10 cellular contexts compared by ENCODE assay signal in genomic region chr7:47792521-47793121, GRCh38.
DNase-seq lines count a peak whose midpoint lies in the region; ATAC-seq, FAIRE-seq and TF ChIP-seq lines count a peak whose summit lies in the region.
"Had no signal": no experiment of that assay in that cellular context is flagged by ENCODE, and none has a peak within 500 bp of the region (broad histone marks: within the 10 kb centered on the region; RNA-seq: fewer than 3 reads in every experiment).

No MANE protein-coding gene starts in this region.

- FAIRE-seq in astrocyte (lab: Jason Lieb, UNC), result no peak

- H4K20me1 ChIP-seq in astrocyte (ENCODE audit: insufficient read depth, low read length), result no peaks in the 10 kb centered on the region

- H3K9ac ChIP-seq in astrocyte (ENCODE audit: low read length), result no peak overlapping the region

- no peak overlapping the region for H3K4me3 Mint-ChIP-seq in astrocyte (ENCODE audit: unreplicated experiment)
- H3K4me3 Mint-ChIP-seq in naive thymus-derived CD4-positive, alpha-beta T cell, result no peak overlapping the region
- H3K4me3 Mint-ChIP-seq: stimulated activated effector memory CD8-positive, alpha-beta T cell treated with anti-CD3 and anti-CD28 coated beads, Interleukin-12 subunit alpha, Interleukin-12 subunit beta, amount 100 ng/mL, for 72 hours had no signal

- H3K27ac Mint-ChIP-seq in astrocyte (ENCODE audit: unreplicated experiment), result no peak overlapping the region
- no peak overlapping the region for H3K27ac Mint-ChIP-seq in naive thymus-derived CD4-positive, alpha-beta T cell
- H3K27ac Mint-ChIP-seq: stimulated activated effector memory CD8-positive, alpha-beta T cell treated with anti-CD3 and anti-CD28 coated beads, Interleukin-12 subunit alpha, Interleukin-12 subunit beta, amount 100 ng/mL, for 72 hours had no signal

- no peak overlapping the region for H3K4me2 ChIP-seq in astrocyte (ENCODE audit: low read length)

- DNase-seq in LNCaP clone FGC (ENCODE audit: low read depth) (no peak), astrocyte (ENCODE audit: low read depth) (no peak), kidney tubule cell (ENCODE audit: low spot score) (peak; percentile 38), AG08395 (ENCODE audit: low spot score) (no peak), DMS79 treated with DMSO at 0.1 percent for 48 hours (lab: John Stamatoyannopoulos, UW) (no peak), epidermal melanocyte (ENCODE audit: insufficient read length, low spot score) (no peak)
- no peak for DNase-seq in naive thymus-derived CD4-positive, alpha-beta T cell

- H3K27ac ChIP-seq in C4-2B, result no peak overlapping the region
- no peak overlapping the region for H3K27ac ChIP-seq in astrocyte (ENCODE audit: low read depth, low read length)
- no peak overlapping the region for H3K27ac ChIP-seq in naive thymus-derived CD4-positive, alpha-beta T cell (ENCODE audit: low read depth, low read length)
- H3K27ac ChIP-seq: SJSA1 had no signal

- no peak overlapping the region for H2AFZ ChIP-seq in astrocyte (ENCODE audit: low read depth, low read length)

- no peaks in the 10 kb centered on the region for H3K27me3 ChIP-seq in astrocyte (ENCODE audit: insufficient read depth, low read length)
- no peaks in the 10 kb centered on the region for H3K27me3 ChIP-seq in naive thymus-derived CD4-positive, alpha-beta T cell (ENCODE audit: control insufficient read depth in 2 of 2, insufficient read depth in 2 of 2, low read length in 2 of 2)
- H3K27me3 ChIP-seq: SJSA1 had no signal

- peak; percentile 61 for TF ChIP-seq CTCF in C4-2B (conservative IDR thresholded peaks at IDR 0.05)
- TF ChIP-seq CTCF in LNCaP clone FGC (IDR thresholded peaks at IDR 0.05; ENCODE audit: control insufficient read depth, extremely low read depth, insufficient read depth), result peak; percentile 68
- peak; percentile 46 for TF ChIP-seq CTCF in astrocyte (IDR thresholded peaks at IDR 0.05; ENCODE audit: insufficient read depth, low read depth, low read length)

- CTCF ChIA-PET in naive thymus-derived CD4-positive, alpha-beta T cell (lab: Charles Lee), result interaction anchor here (0.6 kb wide), 1 partner anchor 142 kb away, joined by 3 read pairs; no protein-coding TSS in a partner anchor

- H3K36me3 ChIP-seq in astrocyte (ENCODE audit: insufficient read depth, low read length), result no peaks in the 10 kb centered on the region
- H3K36me3 ChIP-seq in naive thymus-derived CD4-positive, alpha-beta T cell (ENCODE audit: control insufficient read depth in 2 of 3, insufficient read depth in 3 of 3, low read length in 3 of 3), result no peaks in the 10 kb centered on the region
- H3K36me3 ChIP-seq: SJSA1 had no signal

- H3K9me3 Mint-ChIP-seq in astrocyte (ENCODE audit: unreplicated experiment), result no peaks in the 10 kb centered on the region
- no peaks in the 10 kb centered on the region for H3K9me3 Mint-ChIP-seq in naive thymus-derived CD4-positive, alpha-beta T cell
- H3K9me3 Mint-ChIP-seq: stimulated activated effector memory CD8-positive, alpha-beta T cell treated with anti-CD3 and anti-CD28 coated beads, Interleukin-12 subunit alpha, Interleukin-12 subunit beta, amount 100 ng/mL, for 72 hours had no signal

- no peaks in the 10 kb centered on the region for H3K79me2 ChIP-seq in astrocyte (ENCODE audit: insufficient read depth, low read length)

- H3K36me3 Mint-ChIP-seq in astrocyte (ENCODE audit: low read depth, unreplicated experiment), result no peaks in the 10 kb centered on the region
- H3K36me3 Mint-ChIP-seq in naive thymus-derived CD4-positive, alpha-beta T cell, result no peaks in the 10 kb centered on the region
- H3K36me3 Mint-ChIP-seq: stimulated activated effector memory CD8-positive, alpha-beta T cell treated with anti-CD3 and anti-CD28 coated beads, Interleukin-12 subunit alpha, Interleukin-12 subunit beta, amount 100 ng/mL, for 72 hours had no signal

- peaks cover 15% of the 10 kb centered on the region for H3K4me1 ChIP-seq in astrocyte (ENCODE audit: insufficient read depth, low read length)
- H3K4me1 ChIP-seq in naive thymus-derived CD4-positive, alpha-beta T cell (ENCODE audit: control insufficient read depth in 2 of 2, insufficient read depth in 2 of 2, low read length in 2 of 2), result no peaks in the 10 kb centered on the region

- intact Hi-C loops in naive thymus-derived CD4-positive, alpha-beta T cell (cut with micrococcal nuclease), result no loop called here

- H3K27me3 Mint-ChIP-seq in astrocyte (ENCODE audit: low read depth, unreplicated experiment), result no peaks in the 10 kb centered on the region
- H3K27me3 Mint-ChIP-seq in naive thymus-derived CD4-positive, alpha-beta T cell, result peaks cover 0 to 5% (median 0%) of the 10 kb centered on the region in 5 donors

- no peak overlapping the region for H3K4me3 ChIP-seq in LNCaP clone FGC (ENCODE audit: low read depth, low read length)
- no peak overlapping the region for H3K4me3 ChIP-seq in astrocyte (ENCODE audit: insufficient read depth, low read depth, low read length)
- no peak overlapping the region for H3K4me3 ChIP-seq in naive thymus-derived CD4-positive, alpha-beta T cell (ENCODE audit: low read length)
- H3K4me3 ChIP-seq: SJSA1 had no signal

- peaks cover 25% of the 10 kb centered on the region for H3K4me1 Mint-ChIP-seq in astrocyte (ENCODE audit: low read depth, unreplicated experiment)
- no peaks in the 10 kb centered on the region for H3K4me1 Mint-ChIP-seq in naive thymus-derived CD4-positive, alpha-beta T cell
- H3K4me1 Mint-ChIP-seq: stimulated activated effector memory CD8-positive, alpha-beta T cell treated with anti-CD3 and anti-CD28 coated beads, Interleukin-12 subunit alpha, Interleukin-12 subunit beta, amount 100 ng/mL, for 72 hours had no signal

- ATAC-seq in naive thymus-derived CD4-positive, alpha-beta T cell, result no peak
- ATAC-seq: stimulated activated effector memory CD8-positive, alpha-beta T cell treated with anti-CD3 and anti-CD28 coated beads, Interleukin-12 subunit alpha, Interleukin-12 subunit beta, amount 100 ng/mL, for 72 hours had no signal

- POLR2A ChIA-PET in naive thymus-derived CD4-positive, alpha-beta T cell (lab: Charles Lee), result no interaction called here

- no peaks in the 10 kb centered on the region for H3K9me3 ChIP-seq in astrocyte (ENCODE audit: insufficient read depth, low read depth, low read length)
- no peaks in the 10 kb centered on the region for H3K9me3 ChIP-seq in naive thymus-derived CD4-positive, alpha-beta T cell (ENCODE audit: control insufficient read depth in 2 of 3, low read length in 3 of 3)
- H3K9me3 ChIP-seq: SJSA1 had no signal
